22 cellular contexts compared by ENCODE assay signal in genomic region chr20:34543457-34544056, GRCh38. TPM values are rescaled to one million over a fixed set of nuclear protein-coding genes. Genes with fewer than 3 reads are reported as not detected.
DNase-seq lines count a peak whose midpoint lies in the region; ATAC-seq and TF ChIP-seq lines count a peak whose summit lies in the region.
"Had no signal": no experiment of that assay in that cellular context is flagged by ENCODE, and none has a peak within 500 bp of the region (broad histone marks: within the 10 kb centered on the region; RNA-seq: fewer than 3 reads in every experiment).

No MANE protein-coding gene starts in this region.

- DNase-seq in cardiac muscle cell (ENCODE audit: low read depth in 1 of 2, low spot score in 1 of 2) (no peak), cardiac septum (ENCODE audit: low spot score) (no peak), NCI-H2171 treated with DMSO at 0.1 percent for 48 hours (lab: John Stamatoyannopoulos, UW) (peak; percentile 88), 8988T (no peak), MM.1S (no peak), Calu3 (no peak)
- DNase-seq in effector memory CD8-positive, alpha-beta T cell, result no peak
- DNase-seq: amygdala, GDM1, hippocampal formation, NCI-H748 treated with DMSO at 0.1 percent for 48 hours, SW 1271, testis, WERI-Rb-1 had no signal

- peaks cover 14 to 19% of the 10 kb centered on the region in 2 donors for H3K4me1 Mint-ChIP-seq in effector memory CD8-positive, alpha-beta T cell (ENCODE audit: low read depth in 2 of 2)
- H3K4me1 Mint-ChIP-seq in Calu3 (ENCODE audit: low read depth, unreplicated experiment), result peaks cover 5% of the 10 kb centered on the region
- H3K4me1 Mint-ChIP-seq: memory B cell had no signal

- no peaks in the 10 kb centered on the region for H3K9me2 ChIP-seq in MM.1S (replicated peaks; ENCODE audit: insufficient read depth, low read length)

- H4K20me1 ChIP-seq in MM.1S (ENCODE audit: insufficient read depth, low read length), result no peaks in the 10 kb centered on the region

- no TSS peak for BruUV-seq in Calu3 (replicated peaks; lab: Mats Ljungman, UMichigan)

- no peak overlapping the region for H3K4me3 Mint-ChIP-seq in effector memory CD8-positive, alpha-beta T cell
- H3K4me3 Mint-ChIP-seq in Calu3 (ENCODE audit: low read depth, unreplicated experiment), result no peak overlapping the region
- H3K4me3 Mint-ChIP-seq: activated CD8-positive, alpha-beta T cell treated with anti-CD3 and anti-CD28 coated beads, Interleukin-2, amount 10 ng/mL, durations not matched to agents 7 days and 5 days; memory B cell; neural progenitor cell had no signal

- no peaks in the 10 kb centered on the region for H3K27me3 ChIP-seq in cardiac muscle cell
- H3K27me3 ChIP-seq in MM.1S (replicated peaks; ENCODE audit: insufficient read depth, low read length), result no peaks in the 10 kb centered on the region
- H3K27me3 ChIP-seq: testis had no signal

- no peaks in the 10 kb centered on the region for H3K79me2 ChIP-seq in MM.1S (ENCODE audit: low read length)
- H3K79me2 ChIP-seq: parathyroid adenoma had no signal

- H3K4me1 ChIP-seq in cardiac muscle cell (ENCODE audit: low read depth) (peaks cover 18% of the 10 kb centered on the region), MM.1S (ENCODE audit: low read length) (no peaks in the 10 kb centered on the region)
- H3K4me1 ChIP-seq: parathyroid adenoma had no signal

- no peaks in the 10 kb centered on the region for H3F3A ChIP-seq in MM.1S (ENCODE audit: insufficient read depth, low read length)

- no peak overlapping the region for H3K4me2 ChIP-seq in MM.1S (ENCODE audit: low read depth, low read length)
- H3K4me2 ChIP-seq: smooth muscle cell had no signal

- H3K9me3 ChIP-seq in cardiac muscle cell (ENCODE audit: low read depth), result no peaks in the 10 kb centered on the region
- H3K9me3 ChIP-seq in MM.1S (replicated peaks; ENCODE audit: insufficient read depth, low read length), result no peaks in the 10 kb centered on the region
- H3K9me3 ChIP-seq: testis had no signal

- H3K27ac Mint-ChIP-seq in effector memory CD8-positive, alpha-beta T cell, result peak overlapping the region; percentile 19 to 66
- H3K27ac Mint-ChIP-seq in Calu3 (ENCODE audit: unreplicated experiment), result no peak overlapping the region
- H3K27ac Mint-ChIP-seq: activated CD8-positive, alpha-beta T cell treated with anti-CD3 and anti-CD28 coated beads, Interleukin-2, amount 10 ng/mL, durations not matched to agents 7 days and 5 days; activated naive CD4-positive, alpha-beta T cell treated with anti-CD3 and anti-CD28 coated beads, Interleukin-2, amount 10 ng/mL, durations not matched to agents 7 days and 5 days; memory B cell; neural progenitor cell had no signal

- H3K36me3 Mint-ChIP-seq in effector memory CD8-positive, alpha-beta T cell (ENCODE audit: insufficient read depth), result peaks cover 26% of the 10 kb centered on the region
- peaks cover 50% of the 10 kb centered on the region for H3K36me3 Mint-ChIP-seq in Calu3 (ENCODE audit: insufficient read depth, unreplicated experiment)

- peaks cover 4% of the 10 kb centered on the region for H3K36me3 ChIP-seq in cardiac muscle cell
- H3K36me3 ChIP-seq in MM.1S (replicated peaks; ENCODE audit: insufficient read depth, low read length), result no peaks in the 10 kb centered on the region
- H3K36me3 ChIP-seq: neural progenitor cell had no signal

- H3K27me3 Mint-ChIP-seq in effector memory CD8-positive, alpha-beta T cell, result no peaks in the 10 kb centered on the region
- H3K27me3 Mint-ChIP-seq in Calu3 (ENCODE audit: unreplicated experiment), result no peaks in the 10 kb centered on the region

- no peak overlapping the region for H2AFZ ChIP-seq in MM.1S (ENCODE audit: low read length)
- H2AFZ ChIP-seq: neural progenitor cell had no signal

- intact Hi-C loops in cardiac septum (cut with DNase I), result no loop called here
- intact Hi-C loops in Calu3 (cut with micrococcal nuclease; ENCODE audit: unreplicated experiment), result no loop called here

- H3K4me3 ChIP-seq in cardiac muscle cell (no peak overlapping the region), MM.1S (ENCODE audit: low read length) (no peak overlapping the region)
- H3K4me3 ChIP-seq: coronary artery, neural progenitor cell, smooth muscle cell, testis had no signal

- ATAC-seq in effector memory CD8-positive, alpha-beta T cell (replicated peaks), result no peak

- H3K9me3 Mint-ChIP-seq in effector memory CD8-positive, alpha-beta T cell, result no peaks in the 10 kb centered on the region
- H3K9me3 Mint-ChIP-seq in Calu3 (ENCODE audit: low read depth, unreplicated experiment), result no peaks in the 10 kb centered on the region
- H3K9me3 Mint-ChIP-seq: activated naive CD4-positive, alpha-beta T cell treated with anti-CD3 and anti-CD28 coated beads, Interleukin-2, amount 10 ng/mL, durations not matched to agents 7 days and 5 days; memory B cell; neural progenitor cell had no signal

- TF ChIP-seq CTCF in cardiac muscle cell (IDR thresholded peaks at IDR 0.05; ENCODE audit: low read depth, low read length) (no peak), MM.1S (IDR thresholded peaks at IDR 0.05; ENCODE audit: low read length) (no peak), Calu3 (IDR thresholded peaks at IDR 0.05; ENCODE audit: unreplicated experiment) (no peak)

- no peak overlapping the region for H3K9ac ChIP-seq in MM.1S (ENCODE audit: low read length)
- H3K9ac ChIP-seq: neural progenitor cell, parathyroid adenoma had no signal

- CTCF ChIA-PET in Calu3 (lab: Charles Lee), result interaction anchor here (0.7 to 1.0 kb wide), 2 partner anchors 162 to 527 kb away, joined by 3 to 4 read pairs; no protein-coding TSS in a partner anchor

- H3K27ac ChIP-seq in cardiac muscle cell (peak overlapping the region; percentile 18), MM.1S (ENCODE audit: low read length) (no peak overlapping the region)
- H3K27ac ChIP-seq: coronary artery, epithelial cell of prostate, neural progenitor cell, parathyroid adenoma, testis, WERI-Rb-1 had no signal

RNA-seq across cellular contexts. Expression of gene MAP1LC3A, which starts 15.0 kb away (rescaled TPM):
- 24.3 and 38.7 TPM in 2 replicates for total RNA-seq in cardiac muscle cell
- polyA plus RNA-seq in cardiac muscle cell, result 29.7 and 54.0 TPM in 2 replicates
- total RNA-seq in cardiac septum, result 61.0 TPM
- 0.78 and 0.95 TPM in 2 replicates for total RNA-seq in Calu3 (2022)

RNA-seq across cellular contexts. Expression of gene DYNLRB1, which starts 27.3 kb away (rescaled TPM):
- total RNA-seq in cardiac muscle cell (132 and 155 TPM in 2 replicates), cardiac septum (157 TPM), Calu3 (2022) (214 and 229 TPM in 2 replicates)
- polyA plus RNA-seq in cardiac muscle cell, result 288 and 330 TPM in 2 replicates

Comparison
In these comparisons a context has a peak if more than half of its experiments do, and no peak if none do; other contexts are left out.
1. RNA of gene MAP1LC3A, which starts 15.0 kb away (total RNA-seq): 61.0 TPM in cardiac septum (single experiment) and 24.3 to 38.7 TPM in cardiac muscle cell; 0.78 to 0.95 TPM in Calu3; every median in the first group is over 10 times any median in the second.